Comparison of ENCODE assay signal across 13 cellular contexts in the genomic region with DNA sequence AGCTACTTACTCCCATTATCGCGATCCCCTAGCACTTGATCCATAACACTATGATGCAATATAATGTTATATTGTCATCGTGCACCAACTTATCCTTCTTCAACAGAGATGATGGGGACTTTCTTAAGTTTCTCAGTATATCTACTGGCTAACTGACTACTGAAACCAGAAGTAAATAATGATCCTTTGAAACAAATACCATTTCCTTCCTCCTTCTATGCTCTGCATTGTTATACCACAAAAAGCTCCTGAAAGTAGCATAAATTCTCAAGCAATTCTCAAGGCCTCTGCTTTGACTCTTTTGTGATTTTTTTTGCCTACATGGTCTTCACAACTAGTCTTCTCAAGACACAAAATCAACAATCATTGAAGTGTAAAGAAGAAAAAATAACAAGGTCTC.
DNase-seq lines count a peak whose midpoint lies in the region; ATAC-seq and TF ChIP-seq lines count a peak whose summit lies in the region.
"Had no signal": no experiment of that assay in that cellular context is flagged by ENCODE, and none has a peak within 500 bp of the region (broad histone marks: within the 10 kb centered on the region; RNA-seq: fewer than 3 reads in every experiment).

No MANE protein-coding gene starts in this region.

- no peaks in the 10 kb centered on the region for H3K36me3 Mint-ChIP-seq in CD14-positive monocyte
- no peaks in the 10 kb centered on the region for H3K36me3 Mint-ChIP-seq in activated T-helper 1 cell treated with anti-CD3 and anti-CD28 coated beads, Interleukin-12 subunit alpha, Interleukin-12 subunit beta, Interleukin-2, Interleukin-4 antibody, amounts not matched to agents 30 ng/mL and 10 ng/mL and 1 ng/mL, durations not matched to agents 14 hours and 24 hours and 36 hours (ENCODE audit: low read depth)
- H3K36me3 Mint-ChIP-seq: activated CD4-positive, alpha-beta memory T cell treated with anti-CD3 and anti-CD28 coated beads for 36 hours; activated naive CD8-positive, alpha-beta T cell treated with anti-CD3 and anti-CD28 coated beads for 36 hours; mesothelial cell of epicardium had no signal

- peaks cover 0 to 1% (median 0%) of the 10 kb centered on the region in 7 donors for H3K9me3 Mint-ChIP-seq in CD14-positive monocyte
- H3K9me3 Mint-ChIP-seq in activated T-helper 1 cell treated with anti-CD3 and anti-CD28 coated beads, Interleukin-12 subunit alpha, Interleukin-12 subunit beta, Interleukin-2, Interleukin-4 antibody, amounts not matched to agents 30 ng/mL and 10 ng/mL and 1 ng/mL, durations not matched to agents 14 hours and 24 hours and 36 hours, result no peaks in the 10 kb centered on the region
- H3K9me3 Mint-ChIP-seq: activated CD4-positive, alpha-beta memory T cell treated with anti-CD3 and anti-CD28 coated beads for 36 hours; activated naive CD8-positive, alpha-beta T cell treated with anti-CD3 and anti-CD28 coated beads for 36 hours; mesothelial cell of epicardium had no signal

- peak overlapping the region; percentile 23 to 75 (median 59) for H3K27ac Mint-ChIP-seq in CD14-positive monocyte
- no peak overlapping the region for H3K27ac Mint-ChIP-seq in activated T-helper 1 cell treated with anti-CD3 and anti-CD28 coated beads, Interleukin-12 subunit alpha, Interleukin-12 subunit beta, Interleukin-2, Interleukin-4 antibody, amounts not matched to agents 30 ng/mL and 10 ng/mL and 1 ng/mL, durations not matched to agents 14 hours and 24 hours and 36 hours
- H3K27ac Mint-ChIP-seq: activated CD4-positive, alpha-beta memory T cell treated with anti-CD3 and anti-CD28 coated beads for 36 hours; activated naive CD8-positive, alpha-beta T cell treated with anti-CD3 and anti-CD28 coated beads for 36 hours; mesothelial cell of epicardium had no signal

- peak overlapping the region in 1 of 2 donors; percentile 32 for H3K4me3 Mint-ChIP-seq in CD14-positive monocyte
- H3K4me3 Mint-ChIP-seq in activated T-helper 1 cell treated with anti-CD3 and anti-CD28 coated beads, Interleukin-12 subunit alpha, Interleukin-12 subunit beta, Interleukin-2, Interleukin-4 antibody, amounts not matched to agents 30 ng/mL and 10 ng/mL and 1 ng/mL, durations not matched to agents 14 hours and 24 hours and 36 hours, result no peak overlapping the region
- H3K4me3 Mint-ChIP-seq: activated CD4-positive, alpha-beta memory T cell treated with anti-CD3 and anti-CD28 coated beads for 36 hours; activated naive CD8-positive, alpha-beta T cell treated with anti-CD3 and anti-CD28 coated beads for 36 hours; mesothelial cell of epicardium had no signal

- intact Hi-C loops in CD14-positive monocyte (cut with micrococcal nuclease), result no loop called here
- intact Hi-C loops in activated T-helper 1 cell treated with anti-CD3 and anti-CD28 coated beads, Interleukin-12 subunit alpha, Interleukin-12 subunit beta, Interleukin-2, Interleukin-4 antibody, amounts not matched to agents 30 ng/mL and 10 ng/mL and 1 ng/mL, durations not matched to agents 14 hours and 24 hours and 36 hours (cut with micrococcal nuclease), result loop anchor here (1.0 kb wide), 1 partner anchor 996 kb away; no protein-coding TSS in a partner anchor

- no peaks in the 10 kb centered on the region for H3K27me3 Mint-ChIP-seq in CD14-positive monocyte (ENCODE audit: low read depth in 3 of 3)
- peaks cover 16% of the 10 kb centered on the region for H3K27me3 Mint-ChIP-seq in activated T-helper 1 cell treated with anti-CD3 and anti-CD28 coated beads, Interleukin-12 subunit alpha, Interleukin-12 subunit beta, Interleukin-2, Interleukin-4 antibody, amounts not matched to agents 30 ng/mL and 10 ng/mL and 1 ng/mL, durations not matched to agents 14 hours and 24 hours and 36 hours (ENCODE audit: insufficient read depth)

- no peak for DNase-seq in CD14-positive monocyte (ENCODE audit: low spot score)
- DNase-seq in KG1 (lab: John Stamatoyannopoulos, UW), result peak; percentile 28
- no peak for DNase-seq in cerebellar nuclear complex (lab: John Stamatoyannopoulos, UW)
- DNase-seq in activated T-helper 1 cell treated with anti-CD3 and anti-CD28 coated beads, Interleukin-12 subunit alpha, Interleukin-12 subunit beta, Interleukin-2, Interleukin-4 antibody, amounts not matched to agents 30 ng/mL and 10 ng/mL and 1 ng/mL, durations not matched to agents 14 hours and 24 hours and 36 hours (ENCODE audit: low spot score), result no peak
- no peak for DNase-seq in NCI-H1436 (lab: John Stamatoyannopoulos, UW)
- no peak for DNase-seq in AG20443 (ENCODE audit: low spot score)
- DNase-seq: activated CD4-positive, alpha-beta memory T cell treated with anti-CD3 and anti-CD28 coated beads for 36 hours; activated naive CD8-positive, alpha-beta T cell treated with anti-CD3 and anti-CD28 coated beads for 36 hours; NCI-H1092 treated with DMSO at 0.1 percent for 48 hours; thyroid gland had no signal

- peaks cover 28% of the 10 kb centered on the region for H3K4me1 Mint-ChIP-seq in CD14-positive monocyte
- H3K4me1 Mint-ChIP-seq in activated T-helper 1 cell treated with anti-CD3 and anti-CD28 coated beads, Interleukin-12 subunit alpha, Interleukin-12 subunit beta, Interleukin-2, Interleukin-4 antibody, amounts not matched to agents 30 ng/mL and 10 ng/mL and 1 ng/mL, durations not matched to agents 14 hours and 24 hours and 36 hours (ENCODE audit: low read depth), result peaks cover 7% of the 10 kb centered on the region
- H3K4me1 Mint-ChIP-seq: activated naive CD8-positive, alpha-beta T cell treated with anti-CD3 and anti-CD28 coated beads for 36 hours had no signal

- peak; percentile 52 for ATAC-seq in GM19324 (IDR thresholded peaks at IDR 0.05; ENCODE audit: low FRiP score, unreplicated experiment)
- peak; percentile 82 for ATAC-seq in HG02938 (IDR thresholded peaks at IDR 0.05; ENCODE audit: unreplicated experiment)

- no peak for TF ChIP-seq CTCF in CD14-positive monocyte (IDR thresholded peaks at IDR 0.05)
